ENCODE assay signal across 8 cellular contexts in genomic region chr10:111598433-111599059, GRCh38.
DNase-seq lines count a peak whose midpoint lies in the region; ATAC-seq and TF ChIP-seq lines count a peak whose summit lies in the region.

No MANE protein-coding gene starts in this region.

- no peak overlapping the region for H2BK5ac ChIP-seq in H9 (ENCODE audit: insufficient read length, low read length)

- H3K27me3 Mint-ChIP-seq in H9 (ENCODE audit: low read depth) (no peaks in the 10 kb centered on the region; the same call in 1 of the 2 replicates), WTC11 (ENCODE audit: low read depth) (no peaks in the 10 kb centered on the region), mesothelial cell of epicardium (ENCODE audit: low read depth) (peaks cover 36% of the 10 kb centered on the region)
- H3K27me3 Mint-ChIP-seq in effector memory CD8-positive, alpha-beta T cell = peaks cover 0 to 6% of the 10 kb centered on the region in 2 donors
- H3K27me3 Mint-ChIP-seq in stimulated activated naive CD8-positive, alpha-beta T cell treated with anti-CD3 and anti-CD28 coated beads, Interleukin-15, amount 100 ng/mL, for 72 hours = no peaks in the 10 kb centered on the region

- H2BK15ac ChIP-seq in H9 (ENCODE audit: low read depth, low read length) = no peak overlapping the region

- H2AFZ ChIP-seq in H9 (ENCODE audit: low read length) = no peak overlapping the region

- H3K4me3 Mint-ChIP-seq in H9 (no peak overlapping the region), WTC11 (no peak overlapping the region), mesothelial cell of epicardium (no peak overlapping the region)
- no peak overlapping the region for H3K4me3 Mint-ChIP-seq in effector memory CD8-positive, alpha-beta T cell
- no peak overlapping the region for H3K4me3 Mint-ChIP-seq in stimulated activated naive CD8-positive, alpha-beta T cell treated with anti-CD3 and anti-CD28 coated beads, Interleukin-15, amount 100 ng/mL, for 72 hours

- peak; percentile 93 for ATAC-seq in WTC11
- peak; percentile 46 for ATAC-seq in effector memory CD8-positive, alpha-beta T cell (replicated peaks)
- ATAC-seq in stimulated activated naive CD8-positive, alpha-beta T cell treated with anti-CD3 and anti-CD28 coated beads, Interleukin-15, amount 100 ng/mL, for 72 hours = peak; percentile 79

- H4K8ac ChIP-seq in H9 (replicated peaks; ENCODE audit: insufficient read length, low read depth, low read length) = no peak overlapping the region

- H2AK5ac ChIP-seq in H9 (ENCODE audit: insufficient read length, low read length) = no peak overlapping the region

- DNase-seq in activated naive CD4-positive, alpha-beta T cell treated with Interleukin-2 at 50 U/mL for 16 hours = peak; percentile 33
- no peak for DNase-seq in activated naive CD4-positive, alpha-beta T cell (lab: John Stamatoyannopoulos, UW)
- peak; percentile 75 for DNase-seq in H9
- DNase-seq in LHCN-M2 (ENCODE audit: low read depth) = peak; percentile 46
- peak; percentile 65 for DNase-seq in WTC11 (ENCODE audit: low spot score)
- DNase-seq in effector memory CD8-positive, alpha-beta T cell = peak; percentile 4 to 30 (median 14)
- peak; percentile 27 to 68 for DNase-seq in mesothelial cell of epicardium (ENCODE audit: low spot score in 2 of 2, unreplicated experiment in 2 of 2)
- DNase-seq in stimulated activated naive CD8-positive, alpha-beta T cell treated with anti-CD3 and anti-CD28 coated beads, Interleukin-15, amount 100 ng/mL, for 72 hours = peak; percentile 35 to 38

- H3K23ac ChIP-seq in H9 (ENCODE audit: insufficient read length, low read depth, low read length) = no peak overlapping the region

- H3K27me3 ChIP-seq in H9 (ENCODE audit: insufficient read depth, low read length) = no peaks in the 10 kb centered on the region

- H3K23me2 ChIP-seq in H9 (ENCODE audit: insufficient read length, low read depth, low read length, poor library complexity, severe bottlenecking) = no peaks in the 10 kb centered on the region

- no peaks in the 10 kb centered on the region for H3K79me2 ChIP-seq in H9 (ENCODE audit: insufficient read depth, low read length)

- WGBS in H9 (ENCODE audit: extremely low coverage, insufficient read length, low lambda C conversion rate) = no CpG with 5 or more reads among the region's 6 CpGs

- H3K36me3 Mint-ChIP-seq in H9 (ENCODE audit: insufficient read depth in 1 of 3, low read depth in 3 of 3) = no peaks in the 10 kb centered on the region; a peak in 1 of 7 replicates
- H3K36me3 Mint-ChIP-seq in WTC11 = no peaks in the 10 kb centered on the region
- H3K36me3 Mint-ChIP-seq in effector memory CD8-positive, alpha-beta T cell (ENCODE audit: insufficient read depth) = no peaks in the 10 kb centered on the region
- no peaks in the 10 kb centered on the region for H3K36me3 Mint-ChIP-seq in mesothelial cell of epicardium

- no peak overlapping the region for H3K27ac ChIP-seq in H9 (ENCODE audit: insufficient read length, low read depth, low read length)

- no peak overlapping the region for H3K56ac ChIP-seq in H9 (ENCODE audit: insufficient read length, low read depth, low read length)

- no peak overlapping the region for H2BK120ac ChIP-seq in H9 (ENCODE audit: low read depth, low read length, poor library complexity, severe bottlenecking)

- H3K9ac ChIP-seq in H9 (ENCODE audit: extremely low read depth, insufficient read length, low read length) = no peak overlapping the region

- no peaks in the 10 kb centered on the region for H4K20me1 ChIP-seq in H9 (ENCODE audit: control insufficient read depth, insufficient read depth, insufficient read length)

- POLR2A ChIA-PET in WTC11 (lab: Charles Lee) = no interaction called here

- H4K91ac ChIP-seq in H9 (ENCODE audit: insufficient read length, low read depth, low read length) = no peak overlapping the region

- TF ChIP-seq CTCF in H9 (conservative IDR thresholded peaks at IDR 0.05) = peak; percentile 92
- peak; percentile 63 for TF ChIP-seq CTCF in WTC11 (IDR thresholded peaks at IDR 0.05)
- TF ChIP-seq CTCF in mesothelial cell of epicardium (IDR thresholded peaks at IDR 0.05; ENCODE audit: unreplicated experiment) = peak; percentile 84

- H3K14ac ChIP-seq in H9 (ENCODE audit: insufficient read depth, low read length) = no peak overlapping the region

- H3K9me3 ChIP-seq in H9 (ENCODE audit: control insufficient read depth, low read depth, low read length) = no peaks in the 10 kb centered on the region

- H3K4me1 ChIP-seq in H9 (ENCODE audit: insufficient read depth, low read length) = no peaks in the 10 kb centered on the region

- no peak overlapping the region for H2BK20ac ChIP-seq in H9 (ENCODE audit: low read depth, low read length, poor library complexity, severe bottlenecking)

- no peaks in the 10 kb centered on the region for H3K9me3 Mint-ChIP-seq in H9
- H3K9me3 Mint-ChIP-seq in WTC11 = peaks cover 3% of the 10 kb centered on the region; the same call in 1 of the 2 replicates
- H3K9me3 Mint-ChIP-seq in effector memory CD8-positive, alpha-beta T cell = no peaks in the 10 kb centered on the region
- no peaks in the 10 kb centered on the region for H3K9me3 Mint-ChIP-seq in mesothelial cell of epicardium
- H3K9me3 Mint-ChIP-seq in stimulated activated naive CD8-positive, alpha-beta T cell treated with anti-CD3 and anti-CD28 coated beads, Interleukin-15, amount 100 ng/mL, for 72 hours = no peaks in the 10 kb centered on the region

- H2BK12ac ChIP-seq in H9 (ENCODE audit: insufficient read length, low read depth, low read length) = no peak overlapping the region

- H3K27ac Mint-ChIP-seq in H9 (no peak overlapping the region), WTC11 (no peak overlapping the region), mesothelial cell of epicardium (no peak overlapping the region)
- no peak overlapping the region for H3K27ac Mint-ChIP-seq in effector memory CD8-positive, alpha-beta T cell
- H3K27ac Mint-ChIP-seq in stimulated activated naive CD8-positive, alpha-beta T cell treated with anti-CD3 and anti-CD28 coated beads, Interleukin-15, amount 100 ng/mL, for 72 hours = no peak overlapping the region

- H3K4me1 Mint-ChIP-seq in H9 (peaks cover 10 to 11% of the 10 kb centered on the region in 2 experiments; a peak in 3 of 4 replicates), WTC11 (peaks cover 17% of the 10 kb centered on the region), mesothelial cell of epicardium (no peaks in the 10 kb centered on the region)
- H3K4me1 Mint-ChIP-seq in effector memory CD8-positive, alpha-beta T cell (ENCODE audit: low read depth in 2 of 2) = no peaks in the 10 kb centered on the region
- H3K4me1 Mint-ChIP-seq in stimulated activated naive CD8-positive, alpha-beta T cell treated with anti-CD3 and anti-CD28 coated beads, Interleukin-15, amount 100 ng/mL, for 72 hours = no peaks in the 10 kb centered on the region

- H3T11ph ChIP-seq in H9 (ENCODE audit: low read length) = no peak overlapping the region

- no peak overlapping the region for H4K5ac ChIP-seq in H9 (ENCODE audit: insufficient read length, low read depth, low read length)

- no peak overlapping the region for H3K18ac ChIP-seq in H9 (ENCODE audit: insufficient read length, low read depth, low read length)

- H3K4ac ChIP-seq in H9 (ENCODE audit: low read depth, low read length) = no peak overlapping the region

- no peaks in the 10 kb centered on the region for H3K79me1 ChIP-seq in H9 (ENCODE audit: insufficient read depth, low read depth, low read length, poor library complexity, severe bottlenecking)

- CTCF ChIA-PET in WTC11 (lab: Charles Lee) = interaction anchor here (0.8 to 2.7 kb wide), 7 partner anchors 12 to 680 kb away, joined by 3 to 14 read pairs (median 4); partner anchors contain the start of genes ADRA2A and BBIP1

- no peak overlapping the region for H3K4me2 ChIP-seq in H9 (ENCODE audit: insufficient read depth, insufficient read length, low read length)

TF ChIP-seq in WTC11, 78 proteins besides CTCF, POLR2A, EP300 and RAD21 (continues in another document):
- TF ChIP-seq EMX1 (CRISPR knock-in tag; IDR thresholded peaks at IDR 0.05) = no peak
- TF ChIP-seq ATF1 (CRISPR knock-in tag; IDR thresholded peaks at IDR 0.05) = no peak
- TF ChIP-seq, protein P1, sequence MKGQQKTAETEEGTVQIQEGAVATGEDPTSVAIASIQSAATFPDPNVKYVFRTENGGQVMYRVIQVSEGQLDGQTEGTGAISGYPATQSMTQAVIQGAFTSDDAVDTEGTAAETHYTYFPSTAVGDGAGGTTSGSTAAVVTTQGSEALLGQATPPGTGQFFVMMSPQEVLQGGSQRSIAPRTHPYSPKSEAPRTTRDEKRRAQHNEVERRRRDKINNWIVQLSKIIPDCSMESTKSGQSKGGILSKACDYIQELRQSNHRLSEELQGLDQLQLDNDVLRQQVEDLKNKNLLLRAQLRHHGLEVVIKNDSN (CRISPR knock-in tag; IDR thresholded peaks at IDR 0.05) = no peak
- no peak for TF ChIP-seq ESRRA (CRISPR knock-in tag; IDR thresholded peaks at IDR 0.05; ENCODE audit: borderline replicate concordance)
- TF ChIP-seq RELA (CRISPR knock-in tag; IDR thresholded peaks at IDR 0.05; ENCODE audit: borderline replicate concordance) = no peak
- no peak for TF ChIP-seq SP1 (CRISPR knock-in tag; conservative IDR thresholded peaks at IDR 0.05)
- TF ChIP-seq TCF7 (CRISPR knock-in tag; IDR thresholded peaks at IDR 0.05; ENCODE audit: low read depth) = no peak
- TF ChIP-seq TP53 (CRISPR knock-in tag; IDR thresholded peaks at IDR 0.05) = no peak
- TF ChIP-seq NR1H2 (CRISPR knock-in tag; IDR thresholded peaks at IDR 0.05) = no peak
- TF ChIP-seq, protein P2, sequence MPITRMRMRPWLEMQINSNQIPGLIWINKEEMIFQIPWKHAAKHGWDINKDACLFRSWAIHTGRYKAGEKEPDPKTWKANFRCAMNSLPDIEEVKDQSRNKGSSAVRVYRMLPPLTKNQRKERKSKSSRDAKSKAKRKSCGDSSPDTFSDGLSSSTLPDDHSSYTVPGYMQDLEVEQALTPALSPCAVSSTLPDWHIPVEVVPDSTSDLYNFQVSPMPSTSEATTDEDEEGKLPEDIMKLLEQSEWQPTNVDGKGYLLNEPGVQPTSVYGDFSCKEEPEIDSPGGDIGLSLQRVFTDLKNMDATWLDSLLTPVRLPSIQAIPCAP (CRISPR knock-in tag; IDR thresholded peaks at IDR 0.05) = no peak
- TF ChIP-seq ELF4 (CRISPR knock-in tag; IDR thresholded peaks at IDR 0.05; ENCODE audit: low read depth) = no peak
- no peak for TF ChIP-seq ZNF232 (CRISPR knock-in tag; IDR thresholded peaks at IDR 0.05)

Comparison
In these comparisons a context has a peak if more than half of its experiments do, and no peak if none do; other contexts are left out.
1. DNase-seq: peak in activated naive CD4-positive, alpha-beta T cell treated with Interleukin-2 at 50 U/mL for 16 hours (single experiment), H9 (single experiment), LHCN-M2 (single experiment), WTC11 (single experiment), effector memory CD8-positive, alpha-beta T cell (3 of 3), mesothelial cell of epicardium (2 of 2) and stimulated activated naive CD8-positive, alpha-beta T cell treated with anti-CD3 and anti-CD28 coated beads, Interleukin-15, amount 100 ng/mL, for 72 hours (2 of 2); none in activated naive CD4-positive, alpha-beta T cell (0 of 4).
2. Peak in every context shown above with its lines, with median percentiles within 50 percentile points of each other: CTCF ChIP-seq and ATAC-seq.